In the genomic region with DNA sequence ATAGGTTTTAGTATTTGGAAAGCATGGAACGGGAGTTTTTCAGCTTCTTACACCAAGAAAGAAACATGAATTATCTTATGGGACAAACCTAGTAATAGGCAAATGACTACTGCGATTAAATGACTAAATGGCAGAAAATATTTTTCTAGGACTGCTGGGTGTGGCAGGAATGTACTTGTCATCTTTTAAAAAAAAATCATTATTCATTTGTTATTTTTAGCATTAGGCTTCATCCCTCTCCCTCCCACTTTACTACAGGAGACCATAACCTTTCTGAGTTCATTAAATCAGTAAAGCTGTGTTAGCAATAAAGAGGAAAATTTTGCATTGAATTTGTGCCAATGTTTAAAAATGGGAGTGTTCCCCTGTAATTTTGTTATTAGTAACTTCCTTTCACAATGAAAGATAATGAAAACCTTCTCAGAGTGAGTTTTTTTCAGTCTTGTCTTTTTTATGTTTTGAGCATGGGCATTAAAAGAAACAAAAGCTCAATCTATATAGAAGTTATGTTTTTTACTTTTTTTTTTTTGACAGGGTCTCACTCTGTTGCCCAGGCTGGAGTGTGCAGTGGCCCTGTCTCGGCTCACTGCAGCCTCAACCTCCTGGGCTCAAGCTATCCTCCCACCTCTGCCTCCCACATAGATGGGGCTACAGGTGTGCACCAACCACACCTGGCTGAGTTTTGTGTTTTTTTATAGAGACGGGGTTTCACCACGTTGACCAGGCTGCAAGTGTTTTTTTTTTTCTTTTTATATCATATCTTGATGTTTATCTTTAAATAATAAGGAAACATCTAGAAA, we compare ENCODE assay signal across 11 cellular contexts.
A peak's percentile ranks its signal among the peaks of the same experiment; 100 is the strongest.
DNase-seq lines count a peak whose midpoint lies in the region; ATAC-seq and TF ChIP-seq lines count a peak whose summit lies in the region.
"Had no signal": no experiment of that assay in that cellular context is flagged by ENCODE, and none has a peak within 500 bp of the region (broad histone marks: within the 10 kb centered on the region; RNA-seq: fewer than 3 reads in every experiment).

No MANE protein-coding gene starts in this region.

- H3K4me1 Mint-ChIP-seq in HFFc6 (ENCODE audit: low read depth), result peaks cover 74% of the 10 kb centered on the region
- H3K4me1 Mint-ChIP-seq in activated T-helper 2 cell treated with anti-CD3 and anti-CD28 coated beads, Interferon-gamma antibody, Interleukin-2, Interleukin-4, amounts not matched to agents 10 μg/mL and 5 μg/mL and 100 μg/mL, durations not matched to agents 14 hours and 24 hours and 36 hours (ENCODE audit: low read depth), result peaks cover 72% of the 10 kb centered on the region

- TF ChIP-seq CTCF in HFFc6 (IDR thresholded peaks at IDR 0.05), result peak; percentile 25; the same call in 1 of the 2 replicates

- intact Hi-C loops in activated T-helper 2 cell treated with anti-CD3 and anti-CD28 coated beads, Interferon-gamma antibody, Interleukin-2, Interleukin-4, amounts not matched to agents 10 μg/mL and 5 μg/mL and 100 μg/mL, durations not matched to agents 14 hours and 24 hours and 36 hours (cut with micrococcal nuclease), result loop anchor here (1.0 kb wide), 1 partner anchor 13 kb away; no protein-coding TSS in a partner anchor

- peak overlapping the region; percentile 20 for H3K4me3 Mint-ChIP-seq in HFFc6
- H3K4me3 Mint-ChIP-seq in activated T-helper 2 cell treated with anti-CD3 and anti-CD28 coated beads, Interferon-gamma antibody, Interleukin-2, Interleukin-4, amounts not matched to agents 10 μg/mL and 5 μg/mL and 100 μg/mL, durations not matched to agents 14 hours and 24 hours and 36 hours (ENCODE audit: low read depth), result no peak overlapping the region

- H3K36me3 Mint-ChIP-seq in HFFc6 (ENCODE audit: low read depth), result peaks cover 33% of the 10 kb centered on the region
- H3K36me3 Mint-ChIP-seq in activated T-helper 2 cell treated with anti-CD3 and anti-CD28 coated beads, Interferon-gamma antibody, Interleukin-2, Interleukin-4, amounts not matched to agents 10 μg/mL and 5 μg/mL and 100 μg/mL, durations not matched to agents 14 hours and 24 hours and 36 hours (ENCODE audit: low read depth), result peaks cover 64% of the 10 kb centered on the region

- peak overlapping the region; percentile 81 for H3K27ac Mint-ChIP-seq in HFFc6
- peak overlapping the region; percentile 91 for H3K27ac Mint-ChIP-seq in activated T-helper 2 cell treated with anti-CD3 and anti-CD28 coated beads, Interferon-gamma antibody, Interleukin-2, Interleukin-4, amounts not matched to agents 10 μg/mL and 5 μg/mL and 100 μg/mL, durations not matched to agents 14 hours and 24 hours and 36 hours

- peaks cover 10% of the 10 kb centered on the region; the same call in 1 of the 2 replicates for H3K9me3 Mint-ChIP-seq in HFFc6
- peaks cover 24% of the 10 kb centered on the region for H3K9me3 Mint-ChIP-seq in activated T-helper 2 cell treated with anti-CD3 and anti-CD28 coated beads, Interferon-gamma antibody, Interleukin-2, Interleukin-4, amounts not matched to agents 10 μg/mL and 5 μg/mL and 100 μg/mL, durations not matched to agents 14 hours and 24 hours and 36 hours

- peaks cover 1% of the 10 kb centered on the region; the same call in 1 of the 2 replicates for H3K27me3 Mint-ChIP-seq in HFFc6 (ENCODE audit: insufficient read depth)
- no peaks in the 10 kb centered on the region for H3K27me3 Mint-ChIP-seq in activated T-helper 2 cell treated with anti-CD3 and anti-CD28 coated beads, Interferon-gamma antibody, Interleukin-2, Interleukin-4, amounts not matched to agents 10 μg/mL and 5 μg/mL and 100 μg/mL, durations not matched to agents 14 hours and 24 hours and 36 hours (ENCODE audit: low read depth)

- no peak for ATAC-seq in HG03565 (IDR thresholded peaks at IDR 0.05; ENCODE audit: unreplicated experiment)

- DNase-seq in ELR (ENCODE audit: low read depth) (peak; percentile 63), HFFc6 (peak; percentile 75), lung microvascular endothelial cell (ENCODE audit: low read depth in 2 of 2) (peak; percentile 26 to 60), NCI-H526 treated with DMSO at 0.1 percent for 48 hours (lab: John Stamatoyannopoulos, UW) (no peak), OCI-M2 (lab: John Stamatoyannopoulos, UW; ENCODE audit: unreplicated experiment) (no peak)
- DNase-seq in activated T-helper 2 cell treated with anti-CD3 and anti-CD28 coated beads, Interferon-gamma antibody, Interleukin-2, Interleukin-4, amounts not matched to agents 10 μg/mL and 5 μg/mL and 100 μg/mL, durations not matched to agents 14 hours and 24 hours and 36 hours (ENCODE audit: low spot score), result no peak
- DNase-seq: amygdala; DMS79 treated with DMSO at 0.1 percent for 48 hours; glutamatergic neuron; NK-92 treated with Interleukin-12 subunit alpha and Interleukin-12 subunit beta, amount 100 ng/mL, for 24 hours had no signal

Comparison
In these comparisons a context has a peak if more than half of its experiments do, and no peak if none do; other contexts are left out.
1. DNase-seq: peak in ELR (single experiment), HFFc6 (single experiment) and lung microvascular endothelial cell (2 of 2); none in activated T-helper 2 cell treated with anti-CD3 and anti-CD28 coated beads, Interferon-gamma antibody, Interleukin-2, Interleukin-4, amounts not matched to agents 10 μg/mL and 5 μg/mL and 100 μg/mL, durations not matched to agents 14 hours and 24 hours and 36 hours (single experiment), NCI-H526 treated with DMSO at 0.1 percent for 48 hours (single experiment) and OCI-M2 (single experiment).